ENCODE assay signal across 21 cellular contexts in genomic region chr2:50207881-50208280, GRCh38.
DNase-seq lines count a peak whose midpoint lies in the region; ATAC-seq lines count a peak whose summit lies in the region.
"Had no signal": no experiment of that assay in that cellular context is flagged by ENCODE, and none has a peak within 500 bp of the region (broad histone marks: within the 10 kb centered on the region; RNA-seq: fewer than 3 reads in every experiment).

No MANE protein-coding gene starts in this region.

- H3K4me3 ChIP-seq in aorta (ENCODE audit: low read length in 2 of 2) = no peak overlapping the region
- H3K4me3 ChIP-seq: BLaER1, GM12878, GM23248 had no signal

- ATAC-seq in stimulated activated memory B cell treated with anti-CD40 and anti-IgM and Interleukin-4, amounts not matched to agents 10 μg/mL and 1 μg/mL and 100 μg/mL, for 72 hours = peak; percentile 45
- no peak for ATAC-seq in aorta (ENCODE audit: low FRiP score)
- ATAC-seq: CD8-positive, alpha-beta T cell; GM12878; HCT116 had no signal

- no peak overlapping the region for H3K27ac Mint-ChIP-seq in stimulated activated memory B cell treated with anti-CD40 and anti-IgM and Interleukin-4, amounts not matched to agents 10 μg/mL and 1 μg/mL and 100 μg/mL, for 72 hours
- H3K27ac Mint-ChIP-seq: B cell; CD4-positive, CD25-positive, alpha-beta regulatory T cell; CD8-positive, alpha-beta T cell had no signal

- no peaks in the 10 kb centered on the region for H3K36me3 ChIP-seq in aorta (ENCODE audit: control insufficient read depth in 1 of 2, insufficient read depth in 2 of 2, low read length in 1 of 2)
- H3K36me3 ChIP-seq: BLaER1 had no signal

- H3K4me1 ChIP-seq in aorta (ENCODE audit: control insufficient read depth in 1 of 2, insufficient read depth in 2 of 2, low read length in 2 of 2) = no peaks in the 10 kb centered on the region
- H3K4me1 ChIP-seq: BLaER1, Caco-2 had no signal

- no peaks in the 10 kb centered on the region for H3K9me3 ChIP-seq in aorta (ENCODE audit: control insufficient read depth, low read length)
- H3K9me3 ChIP-seq: BLaER1, Caco-2 had no signal

- no peak overlapping the region for H3K4me3 Mint-ChIP-seq in stimulated activated memory B cell treated with anti-CD40 and anti-IgM and Interleukin-4, amounts not matched to agents 10 μg/mL and 1 μg/mL and 100 μg/mL, for 72 hours
- H3K4me3 Mint-ChIP-seq: B cell; CD4-positive, CD25-positive, alpha-beta regulatory T cell; CD8-positive, alpha-beta T cell; H9 had no signal

- H3K9me3 Mint-ChIP-seq in stimulated activated memory B cell treated with anti-CD40 and anti-IgM and Interleukin-4, amounts not matched to agents 10 μg/mL and 1 μg/mL and 100 μg/mL, for 72 hours = no peaks in the 10 kb centered on the region
- H3K9me3 Mint-ChIP-seq: H9 had no signal

- in situ Hi-C loops in G401 (cut with HindIII; ENCODE audit: low sequenced_read_pairs) = no loop called here

- H3K27me3 Mint-ChIP-seq in stimulated activated memory B cell treated with anti-CD40 and anti-IgM and Interleukin-4, amounts not matched to agents 10 μg/mL and 1 μg/mL and 100 μg/mL, for 72 hours = no peaks in the 10 kb centered on the region
- H3K27me3 Mint-ChIP-seq: B cell; CD4-positive, CD25-positive, alpha-beta regulatory T cell had no signal

- no peaks in the 10 kb centered on the region for H3K36me3 Mint-ChIP-seq in stimulated activated memory B cell treated with anti-CD40 and anti-IgM and Interleukin-4, amounts not matched to agents 10 μg/mL and 1 μg/mL and 100 μg/mL, for 72 hours
- H3K36me3 Mint-ChIP-seq: CD4-positive, CD25-positive, alpha-beta regulatory T cell; CD8-positive, alpha-beta T cell had no signal

- intact Hi-C loops in aorta (cut with DNase I) = no loop called here

- peak; percentile 82 for DNase-seq in G401 (ENCODE audit: low spot score)
- DNase-seq in cerebellum (ENCODE audit: low spot score) = peak; percentile 42
- DNase-seq in aorta = no peak
- DNase-seq in stimulated activated naive CD4-positive, alpha-beta T cell treated with Interleukin-2 at 50 U/mL for 16 hours (lab: John Stamatoyannopoulos, UW) = no peak
- DNase-seq in NOMO-1 treated with dmso at 0.1 percent for 144 hours (lab: John Stamatoyannopoulos, UW; ENCODE audit: unreplicated experiment) = no peak
- DNase-seq in NCI-H524 treated with DMSO at 0.1 percent for 48 hours (lab: John Stamatoyannopoulos, UW) = no peak
- DNase-seq: Caco-2; CD4-positive, CD25-positive, alpha-beta regulatory T cell; CD8-positive, alpha-beta T cell; DMS153; DND-41; GDM1; GM23248; H9 had no signal

- WGBS in aorta, 2 donors = 6 to 17% methylated on average over 1 of the region's 1 CpG

- no peaks in the 10 kb centered on the region for H3K27me3 ChIP-seq in aorta (ENCODE audit: control insufficient read depth in 1 of 2, insufficient read depth in 2 of 2, low read length in 1 of 2)
- H3K27me3 ChIP-seq: BLaER1 had no signal

- H3K4me1 Mint-ChIP-seq in stimulated activated memory B cell treated with anti-CD40 and anti-IgM and Interleukin-4, amounts not matched to agents 10 μg/mL and 1 μg/mL and 100 μg/mL, for 72 hours = no peaks in the 10 kb centered on the region
- H3K4me1 Mint-ChIP-seq: B cell; CD4-positive, CD25-positive, alpha-beta regulatory T cell; H9 had no signal

- peak overlapping the region; percentile 17 to 30 for H3K27ac ChIP-seq in aorta (ENCODE audit: low read depth in 1 of 2, low read length in 2 of 2)
- H3K27ac ChIP-seq: 22Rv1, BLaER1, C4-2B, GM23248 had no signal

Comparison
In these comparisons a context has a peak if more than half of its experiments do, and no peak if none do; other contexts are left out.
1. DNase-seq: peak in G401 (single experiment) and cerebellum (single experiment); none in aorta (0 of 2), stimulated activated naive CD4-positive, alpha-beta T cell treated with Interleukin-2 at 50 U/mL for 16 hours (single experiment), NOMO-1 treated with dmso at 0.1 percent for 144 hours (single experiment) and NCI-H524 treated with DMSO at 0.1 percent for 48 hours (single experiment).